ENCODE assay signal across 9 cellular contexts in the genomic region with DNA sequence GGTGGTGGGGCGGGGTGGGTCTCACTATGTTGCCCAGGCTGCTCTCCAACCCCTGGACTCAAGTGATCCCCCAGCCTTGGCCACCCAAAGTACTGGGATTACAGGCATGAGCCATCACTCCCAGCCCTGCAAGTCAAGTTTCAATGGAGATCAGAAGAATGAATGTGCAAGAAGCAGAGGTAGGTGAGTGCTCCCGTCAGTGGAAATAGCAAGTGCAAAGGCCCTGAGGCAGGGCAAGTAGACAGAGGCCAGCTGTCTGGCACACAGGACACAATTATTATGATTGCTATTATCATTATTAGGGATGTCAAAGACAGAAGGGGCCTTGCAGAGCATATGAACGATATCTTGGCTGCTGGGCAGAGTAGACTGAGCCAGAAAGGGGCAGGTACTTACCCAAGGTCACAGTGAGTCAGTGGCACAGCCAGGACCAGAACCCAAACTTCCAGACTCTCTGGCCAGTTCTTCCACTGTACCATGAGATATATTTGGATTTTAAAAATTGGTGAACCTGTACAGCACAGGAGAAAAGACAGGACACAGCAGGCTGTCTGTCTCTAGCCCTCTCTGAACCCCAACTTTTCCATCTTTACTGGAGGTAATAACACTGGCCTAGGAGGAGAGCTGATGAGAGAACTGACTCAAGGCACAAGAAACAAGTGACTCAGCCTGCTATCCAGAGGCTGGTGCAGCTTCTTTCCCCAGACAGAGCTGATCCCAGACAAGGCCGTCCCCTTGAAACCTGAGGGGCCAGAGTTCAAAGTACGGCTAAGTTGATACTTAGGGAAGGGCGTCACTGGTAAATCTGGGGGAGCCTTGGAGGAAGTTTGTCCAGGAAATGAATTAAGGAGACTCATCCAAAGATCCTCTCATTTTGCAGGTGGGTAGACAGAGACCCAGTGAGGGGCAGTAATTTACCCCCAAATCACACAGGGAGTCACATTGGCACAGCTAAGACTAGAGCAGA. TPM values are rescaled to one million over a fixed set of nuclear protein-coding genes. Genes with fewer than 3 reads are reported as not detected.
DNase-seq lines count a peak whose midpoint lies in the region; ATAC-seq, FAIRE-seq and TF ChIP-seq lines count a peak whose summit lies in the region.
"Had no signal": no experiment of that assay in that cellular context is flagged by ENCODE, and none has a peak within 500 bp of the region (broad histone marks: within the 10 kb centered on the region; RNA-seq: fewer than 3 reads in every experiment).

No MANE protein-coding gene starts in this region.

- peaks cover 8 to 22% (median 15%) of the 10 kb centered on the region in 4 donors for H3K4me1 Mint-ChIP-seq in CD4-positive, CD25-positive, alpha-beta regulatory T cell

- H3K4me3 Mint-ChIP-seq in CD4-positive, CD25-positive, alpha-beta regulatory T cell = peak overlapping the region; percentile 87 to 92 (median 90)

- H2AFZ ChIP-seq in Karpas-422 (ENCODE audit: low read length) = no peak overlapping the region

- no peak overlapping the region for H3K27ac ChIP-seq in CD4-positive, CD25-positive, alpha-beta regulatory T cell (ENCODE audit: insufficient read depth, low read length, poor library complexity, severe bottlenecking)
- no peak overlapping the region for H3K27ac ChIP-seq in Karpas-422 (ENCODE audit: low read length)
- no peak overlapping the region for H3K27ac ChIP-seq in muscle layer of duodenum (ENCODE audit: low read length)

- no peak for DNase-seq in CD4-positive, CD25-positive, alpha-beta regulatory T cell
- no peak for DNase-seq in Karpas-422
- DNase-seq in bronchial epithelial cell (ENCODE audit: low read depth) = no peak
- DNase-seq: Right ventricle myocardium superior had no signal

- H3K9me2 ChIP-seq in Karpas-422 (replicated peaks; ENCODE audit: insufficient read depth, low read length) = no peaks in the 10 kb centered on the region

- no peak for ATAC-seq in CD4-positive, CD25-positive, alpha-beta regulatory T cell (ENCODE audit: low read depth in 2 of 2)
- no peak for ATAC-seq in HG03521 (IDR thresholded peaks at IDR 0.05; ENCODE audit: unreplicated experiment)
- ATAC-seq in HG03175 (IDR thresholded peaks at IDR 0.05; ENCODE audit: unreplicated experiment) = no peak
- no peak for ATAC-seq in GM21381 (IDR thresholded peaks at IDR 0.05; ENCODE audit: unreplicated experiment)
- no peak for ATAC-seq in GM21515 (IDR thresholded peaks at IDR 0.05; ENCODE audit: unreplicated experiment)

- TF ChIP-seq CTCF in bronchial epithelial cell (IDR thresholded peaks at IDR 0.05; ENCODE audit: insufficient read depth, low read length, severe bottlenecking) = no peak

- no peaks in the 10 kb centered on the region for H3K27me3 Mint-ChIP-seq in CD4-positive, CD25-positive, alpha-beta regulatory T cell

- H3K36me3 Mint-ChIP-seq in CD4-positive, CD25-positive, alpha-beta regulatory T cell = peaks cover 6% of the 10 kb centered on the region

- no peak for FAIRE-seq in bronchial epithelial cell (lab: Jason Lieb, UNC)

- H3K79me2 ChIP-seq in Karpas-422 (ENCODE audit: low read length) = 0 out of 2 replicates have a peak, but pooled peaks cover 4% of the 10 kb centered on the region

- H3K4me2 ChIP-seq in Karpas-422 (ENCODE audit: low read depth, low read length, poor library complexity, severe bottlenecking) = peak overlapping the region; percentile 94

- H3K27me3 ChIP-seq in CD4-positive, CD25-positive, alpha-beta regulatory T cell (ENCODE audit: control insufficient read depth, insufficient read depth, low read length) = no peaks in the 10 kb centered on the region
- H3K27me3 ChIP-seq in Karpas-422 (ENCODE audit: low read length) (no peaks in the 10 kb centered on the region), bronchial epithelial cell (ENCODE audit: control insufficient read depth, insufficient read depth, low read length) (no peaks in the 10 kb centered on the region), muscle layer of duodenum (ENCODE audit: low read depth, low read length) (no peaks in the 10 kb centered on the region)

- H3K27ac Mint-ChIP-seq in CD4-positive, CD25-positive, alpha-beta regulatory T cell = peak overlapping the region; percentile 85 to 86 (median 86)

- no peaks in the 10 kb centered on the region for H3K9me3 Mint-ChIP-seq in CD4-positive, CD25-positive, alpha-beta regulatory T cell

- no peaks in the 10 kb centered on the region for H4K20me1 ChIP-seq in Karpas-422 (ENCODE audit: insufficient read depth, low read depth, low read length)

- H3K9ac ChIP-seq in Karpas-422 (ENCODE audit: low read length) = no peak overlapping the region

- H3K36me3 ChIP-seq in CD4-positive, CD25-positive, alpha-beta regulatory T cell (ENCODE audit: control insufficient read depth, insufficient read depth, low read length) = peaks cover 19% of the 10 kb centered on the region
- no peaks in the 10 kb centered on the region for H3K36me3 ChIP-seq in Karpas-422 (ENCODE audit: insufficient read depth, low read length)
- peaks cover 6% of the 10 kb centered on the region for H3K36me3 ChIP-seq in bronchial epithelial cell (ENCODE audit: control insufficient read depth, insufficient read depth, low read length)
- H3K36me3 ChIP-seq in muscle layer of duodenum (ENCODE audit: control insufficient read depth in 1 of 2, insufficient read depth in 2 of 2, low read length in 2 of 2) = peaks cover 11 to 20% of the 10 kb centered on the region in 2 donors

- peak overlapping the region; percentile 58 for H3K4me3 ChIP-seq in CD4-positive, CD25-positive, alpha-beta regulatory T cell (ENCODE audit: low read depth, low read length)
- H3K4me3 ChIP-seq in Karpas-422 (ENCODE audit: low read length) (peak overlapping the region; percentile 99), bronchial epithelial cell (ENCODE audit: low read depth, low read length) (peak overlapping the region; percentile 8), muscle layer of duodenum (ENCODE audit: low read depth in 1 of 2, low read length in 2 of 2) (peak overlapping the region; percentile 59 to 77)

- no peaks in the 10 kb centered on the region for H3K9me3 ChIP-seq in CD4-positive, CD25-positive, alpha-beta regulatory T cell (ENCODE audit: control insufficient read depth in 2 of 2, low read length in 2 of 2)
- H3K9me3 ChIP-seq in Karpas-422 (ENCODE audit: low read length) (no peaks in the 10 kb centered on the region), muscle layer of duodenum (ENCODE audit: control insufficient read depth in 1 of 2, low read length in 2 of 2) (no peaks in the 10 kb centered on the region)

- H3K4me1 ChIP-seq in CD4-positive, CD25-positive, alpha-beta regulatory T cell (ENCODE audit: control insufficient read depth, insufficient read depth, low read length, poor library complexity, severe bottlenecking) = peaks cover 13% of the 10 kb centered on the region
- peaks cover 11% of the 10 kb centered on the region for H3K4me1 ChIP-seq in Karpas-422 (ENCODE audit: low read length)
- peaks cover 0 to 13% of the 10 kb centered on the region in 2 donors for H3K4me1 ChIP-seq in muscle layer of duodenum (ENCODE audit: control insufficient read depth in 1 of 2, insufficient read depth in 2 of 2, low read length in 2 of 2)

RNA-seq across cellular contexts. Expression of a gene that starts 1.4 kb away (rescaled TPM):
- 14.3 TPM for total RNA-seq in CD4-positive, CD25-positive, alpha-beta regulatory T cell
- 10 to 100 TPM; 36.8 to 52.6 (median 46.5) TPM for polyA plus RNA-seq in CD4-positive, CD25-positive, alpha-beta regulatory T cell
- 11.6 and 16.4 TPM in 2 replicates for total RNA-seq in Karpas-422 (2014; rRNA removed; shearing (Covaris generic); ENCODE audit: low replicate concordance)
- 14.5 and 18.2 TPM in 2 replicates for total RNA-seq in bronchial epithelial cell

RNA-seq across cellular contexts. Expression of a gene that starts 25.7 kb away (rescaled TPM):
- total RNA-seq in CD4-positive, CD25-positive, alpha-beta regulatory T cell = 27.8 TPM
- 10 to 100 TPM; 20.3 to 22.4 (median 21.8) TPM for polyA plus RNA-seq in CD4-positive, CD25-positive, alpha-beta regulatory T cell
- 18.1 and 21.0 TPM in 2 replicates for total RNA-seq in Karpas-422 (2014; rRNA removed; shearing (Covaris generic); ENCODE audit: low replicate concordance)
- 3.2 and 3.7 TPM in 2 replicates for total RNA-seq in bronchial epithelial cell

RNA-seq across cellular contexts. Expression of a gene that starts 26.0 kb away (rescaled TPM):
- total RNA-seq in CD4-positive, CD25-positive, alpha-beta regulatory T cell = 0.57 TPM
- 1 to 10 TPM in 1 of 4 donors, under 1 TPM in 3; 0.39 to 1.3 (median 0.56) TPM for polyA plus RNA-seq in CD4-positive, CD25-positive, alpha-beta regulatory T cell
- total RNA-seq in Karpas-422 (2014; rRNA removed; shearing (Covaris generic); ENCODE audit: low replicate concordance) = not detected in 2 replicates
- 1.8 and 20.4 TPM in 2 replicates for total RNA-seq in bronchial epithelial cell

RNA-seq across cellular contexts. Expression of a gene that starts 35.1 kb away (rescaled TPM):
- total RNA-seq in CD4-positive, CD25-positive, alpha-beta regulatory T cell = 58.0 TPM
- 100 to 1,000 TPM; 114 to 160 (median 137) TPM for polyA plus RNA-seq in CD4-positive, CD25-positive, alpha-beta regulatory T cell
- 65.7 and 105 TPM in 2 replicates for total RNA-seq in Karpas-422 (2014; rRNA removed; shearing (Covaris generic); ENCODE audit: low replicate concordance)
- 41.0 and 46.6 TPM in 2 replicates for total RNA-seq in bronchial epithelial cell

RNA-seq across cellular contexts. Expression of a gene that starts 35.2 kb away (rescaled TPM):
- 0.35 TPM for total RNA-seq in CD4-positive, CD25-positive, alpha-beta regulatory T cell
- under 1 TPM in 3 of 4 donors, not detected in 1; 0.12 to 0.48 (median 0.23) TPM for polyA plus RNA-seq in CD4-positive, CD25-positive, alpha-beta regulatory T cell
- 0.82 and 2.2 TPM in 2 replicates for total RNA-seq in Karpas-422 (2014; rRNA removed; shearing (Covaris generic); ENCODE audit: low replicate concordance)
- 0.13 and 0.53 TPM in 2 replicates for total RNA-seq in bronchial epithelial cell

Comparison
In these comparisons a context has a peak if more than half of its experiments do, and no peak if none do; other contexts are left out.
1. H3K4me3 ChIP-seq: peak in every context shown above with its lines; median percentile 99 in Karpas-422; 68 in muscle layer of duodenum; 58 in CD4-positive, CD25-positive, alpha-beta regulatory T cell; 8 in bronchial epithelial cell.